Comparison of ENCODE assay signal across 19 cellular contexts in the genomic region with DNA sequence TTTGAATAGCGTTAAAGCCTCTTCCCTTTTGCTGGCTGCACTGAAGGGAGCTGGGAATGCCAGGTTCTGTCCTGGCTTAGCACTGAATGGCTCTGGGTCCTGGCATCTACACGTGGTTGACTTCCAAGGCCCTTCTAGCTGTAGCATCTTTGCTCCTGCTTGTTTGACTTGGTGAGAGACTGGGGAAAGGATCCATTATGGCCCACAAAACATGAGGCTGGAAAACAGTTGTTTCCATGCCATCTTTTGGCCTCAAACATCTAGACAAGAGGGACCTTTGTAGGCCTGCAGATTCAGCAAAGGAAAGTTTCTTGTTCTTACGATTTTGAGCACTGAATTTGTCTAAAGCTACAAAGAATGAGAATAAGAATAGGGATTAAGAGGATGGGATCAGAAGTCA. TPM values are rescaled to one million over a fixed set of nuclear protein-coding genes. Genes with fewer than 3 reads are reported as not detected.
DNase-seq lines count a peak whose midpoint lies in the region; ATAC-seq and TF ChIP-seq lines count a peak whose summit lies in the region.
"Had no signal": no experiment of that assay in that cellular context is flagged by ENCODE, and none has a peak within 500 bp of the region (broad histone marks: within the 10 kb centered on the region; RNA-seq: fewer than 3 reads in every experiment).

No MANE protein-coding gene starts in this region.

- no peak for ATAC-seq in Right ventricle myocardium superior (ENCODE audit: poor library complexity)
- no peak for ATAC-seq in gastroesophageal sphincter
- no peak for ATAC-seq in HG02610 (IDR thresholded peaks at IDR 0.05; ENCODE audit: unreplicated experiment)
- no peak for ATAC-seq in natural killer cell
- ATAC-seq: activated T-cell treated with anti-CD3 and anti-CD28 coated beads, Interleukin-2, amount 50 U/mL, for 72 hours had no signal

- peaks cover 13% of the 10 kb centered on the region; the same call in 1 of the 2 replicates for H4K20me1 ChIP-seq in GM23248 (ENCODE audit: insufficient read depth)

- no peak overlapping the region for H3K4me3 Mint-ChIP-seq in natural killer cell
- H3K4me3 Mint-ChIP-seq: activated T-cell treated with anti-CD3 and anti-CD28 coated beads, Interleukin-2, amount 50 U/mL, for 72 hours; memory B cell had no signal

- H3K27ac ChIP-seq in left ventricle myocardium inferior (replicated peaks) (peak overlapping the region; percentile 85), gastroesophageal sphincter (peak overlapping the region in 3 of 4 donors; percentile 40 to 54 (median 48)), prostate gland (peak overlapping the region; percentile 81 to 85), uterus (peak overlapping the region; percentile 19 to 88), GM23248 (no peak overlapping the region)
- H3K27ac ChIP-seq: A549, BLaER1, hepatocyte had no signal

- no peak overlapping the region for H3K4me3 ChIP-seq in left ventricle myocardium inferior
- H3K4me3 ChIP-seq in gastroesophageal sphincter = no peak overlapping the region
- no peak overlapping the region for H3K4me3 ChIP-seq in prostate gland
- H3K4me3 ChIP-seq in uterus = no peak overlapping the region
- no peak overlapping the region for H3K4me3 ChIP-seq in GM23248
- H3K4me3 ChIP-seq: A549, BLaER1, hepatocyte, MG63, pancreas had no signal

- H3K4me1 ChIP-seq in left ventricle myocardium inferior (peaks cover 97% of the 10 kb centered on the region), gastroesophageal sphincter (peaks cover 8 to 76% (median 52%) of the 10 kb centered on the region in 3 donors), prostate gland (replicated peaks) (peaks cover 31% of the 10 kb centered on the region), uterus (peaks cover 6 to 47% of the 10 kb centered on the region in 2 donors), GM23248 (ENCODE audit: insufficient read depth) (no peaks in the 10 kb centered on the region; the same call in none of the 2 replicates)

- TF ChIP-seq EP300 in gastroesophageal sphincter (IDR thresholded peaks at IDR 0.05) = no peak

- intact Hi-C loops in left ventricle myocardium inferior (cut with micrococcal nuclease) (no loop called here), Right ventricle myocardium superior (cut with DNase I) (no loop called here), prostate gland (cut with DNase I) (no loop called here), uterus (cut with DNase I; ENCODE audit: low total_unique reads) (no loop called here), natural killer cell (cut with micrococcal nuclease) (no loop called here)

- H3K9me2 ChIP-seq in GM23248 (ENCODE audit: insufficient read depth) = no peaks in the 10 kb centered on the region

- peaks cover 9% of the 10 kb centered on the region for H3K36me3 ChIP-seq in left ventricle myocardium inferior
- peaks cover 0 to 4% of the 10 kb centered on the region in 2 donors for H3K36me3 ChIP-seq in gastroesophageal sphincter
- H3K36me3 ChIP-seq in prostate gland = no peaks in the 10 kb centered on the region
- H3K36me3 ChIP-seq in uterus = no peaks in the 10 kb centered on the region
- no peaks in the 10 kb centered on the region for H3K36me3 ChIP-seq in GM23248 (ENCODE audit: low read depth)
- H3K36me3 ChIP-seq: BLaER1, MG63, pancreas had no signal

- no peaks in the 10 kb centered on the region for H3K9me3 Mint-ChIP-seq in natural killer cell
- H3K9me3 Mint-ChIP-seq: activated T-cell treated with anti-CD3 and anti-CD28 coated beads, Interleukin-2, amount 50 U/mL, for 72 hours; memory B cell had no signal

- H2AFZ ChIP-seq in GM23248 = no peak overlapping the region
- H2AFZ ChIP-seq: hepatocyte had no signal

- H3K9me3 ChIP-seq in left ventricle myocardium inferior (replicated peaks) (no peaks in the 10 kb centered on the region), gastroesophageal sphincter (no peaks in the 10 kb centered on the region), prostate gland (no peaks in the 10 kb centered on the region), uterus (no peaks in the 10 kb centered on the region), GM23248 (ENCODE audit: low read depth) (no peaks in the 10 kb centered on the region)
- H3K9me3 ChIP-seq: A549, BLaER1, MG63, pancreas had no signal

- in situ Hi-C loops in GM23248 (cut with MboI) = loop anchor here (25.0 kb wide), 1 partner anchor 493 kb away; no protein-coding TSS in a partner anchor

- no peaks in the 10 kb centered on the region for H3K36me3 Mint-ChIP-seq in natural killer cell

- peaks cover 6% of the 10 kb centered on the region; the same call in 1 of the 2 replicates for H3F3A ChIP-seq in GM23248 (ENCODE audit: insufficient read depth)

- H3K4me1 Mint-ChIP-seq in natural killer cell = no peaks in the 10 kb centered on the region

- H3K79me2 ChIP-seq in GM23248 (ENCODE audit: insufficient read depth) = peaks cover 99% of the 10 kb centered on the region

- TF ChIP-seq POLR2A in gastroesophageal sphincter (IDR thresholded peaks at IDR 0.05) (no peak), prostate gland (IDR thresholded peaks at IDR 0.05) (no peak), uterus (IDR thresholded peaks at IDR 0.05) (no peak)

- H3K27me3 ChIP-seq in left ventricle myocardium inferior (ENCODE audit: low read depth) (no peaks in the 10 kb centered on the region), gastroesophageal sphincter (no peaks in the 10 kb centered on the region), prostate gland (replicated peaks; ENCODE audit: insufficient read depth) (no peaks in the 10 kb centered on the region), uterus (no peaks in the 10 kb centered on the region), GM23248 (replicated peaks; ENCODE audit: insufficient read depth) (no peaks in the 10 kb centered on the region)
- H3K27me3 ChIP-seq: hepatocyte, MG63, pancreas had no signal

- WGBS in gastroesophageal sphincter (ENCODE audit: low coverage in 1 of 2), 2 donors = 50 to 78% methylated on average over 1 to 3 of the region's 3 CpGs
- 44% methylated on average over 3 of the region's 3 CpGs for WGBS in prostate gland
- WGBS in GM23248 (ENCODE audit: low coverage in 1 of 2, low lambda C conversion rate in 2 of 2, missing lambda C conversion rate in 2 of 2), 2 experiments = 43 to 44% methylated on average over 3 of the region's 3 CpGs

- H3K4me2 ChIP-seq in GM23248 (ENCODE audit: unreplicated experiment) = no peak overlapping the region
- H3K4me2 ChIP-seq: BLaER1, hepatocyte had no signal

- no peak overlapping the region for H3K27ac Mint-ChIP-seq in natural killer cell
- H3K27ac Mint-ChIP-seq: activated T-cell treated with anti-CD3 and anti-CD28 coated beads, Interleukin-2, amount 50 U/mL, for 72 hours had no signal

- H3K9ac ChIP-seq in GM23248 = no peak overlapping the region
- H3K9ac ChIP-seq: BLaER1 had no signal

- DNase-seq in left ventricle myocardium inferior = no peak
- no peak for DNase-seq in Right ventricle myocardium superior
- no peak for DNase-seq in prostate gland (ENCODE audit: low spot score)
- DNase-seq in uterus = no peak
- DNase-seq in natural killer cell = no peak
- DNase-seq in GM23248 = no peak
- DNase-seq: activated naive CD4-positive, alpha-beta T cell treated with anti-CD3 and anti-CD28 coated beads, Interleukin-2, amount 50 U/mL, for 16 hours; activated T-cell treated with anti-CD3 and anti-CD28 coated beads, Interleukin-2, amount 50 U/mL, for 72 hours; MG63; NCI-H1436 treated with DMSO at 0.1 percent for 48 hours; NCI-H524 treated with DMSO at 0.1 percent for 48 hours; pancreas; stimulated activated naive CD4-positive, alpha-beta T cell had no signal

- TF ChIP-seq CTCF in left ventricle myocardium inferior (IDR thresholded peaks at IDR 0.05; ENCODE audit: borderline replicate concordance) = no peak
- TF ChIP-seq CTCF in gastroesophageal sphincter (IDR thresholded peaks at IDR 0.05) = no peak
- TF ChIP-seq CTCF in prostate gland (IDR thresholded peaks at IDR 0.05) = no peak
- no peak for TF ChIP-seq CTCF in uterus (IDR thresholded peaks at IDR 0.05)
- no peak for TF ChIP-seq CTCF in natural killer cell (IDR thresholded peaks at IDR 0.05)

- H3K27me3 Mint-ChIP-seq in natural killer cell (ENCODE audit: low read depth in 2 of 2) = peaks cover 16 to 23% of the 10 kb centered on the region in 2 donors
- H3K27me3 Mint-ChIP-seq: memory B cell had no signal

RNA-seq across cellular contexts. Expression of a gene that starts 32.5 kb away (rescaled TPM):
- total RNA-seq in left ventricle myocardium inferior (71.7 TPM), Right ventricle myocardium superior (91.0 TPM), gastroesophageal sphincter (100 to 1,000 TPM in 1 of 4 donors, 10 to 100 TPM in 3; 30.7 to 156 (median 45.1) TPM), prostate gland (10 to 100 TPM; 28.8 to 67.7 TPM), uterus (100 to 1,000 TPM in 2 of 4 donors, 10 to 100 TPM in 2; 25.6 to 145 (median 84.1) TPM), natural killer cell (10 to 100 TPM in 1 of 3 donors, 1 to 10 TPM in 2; 2.0 to 13.8 (median 4.9) TPM)
- total RNA-seq in GM23248 (2014; rRNA removed; shearing (Covaris generic)) = 21.2 and 25.3 TPM in 2 replicates
- polyA plus RNA-seq in GM23248 (2016; fragmentation: Nextera tagmentation; extraction: Ambion mirVana) = 54.0 and 56.2 TPM in 2 replicates
